Comparison of ENCODE assay signal across 8 cellular contexts in the genomic region with DNA sequence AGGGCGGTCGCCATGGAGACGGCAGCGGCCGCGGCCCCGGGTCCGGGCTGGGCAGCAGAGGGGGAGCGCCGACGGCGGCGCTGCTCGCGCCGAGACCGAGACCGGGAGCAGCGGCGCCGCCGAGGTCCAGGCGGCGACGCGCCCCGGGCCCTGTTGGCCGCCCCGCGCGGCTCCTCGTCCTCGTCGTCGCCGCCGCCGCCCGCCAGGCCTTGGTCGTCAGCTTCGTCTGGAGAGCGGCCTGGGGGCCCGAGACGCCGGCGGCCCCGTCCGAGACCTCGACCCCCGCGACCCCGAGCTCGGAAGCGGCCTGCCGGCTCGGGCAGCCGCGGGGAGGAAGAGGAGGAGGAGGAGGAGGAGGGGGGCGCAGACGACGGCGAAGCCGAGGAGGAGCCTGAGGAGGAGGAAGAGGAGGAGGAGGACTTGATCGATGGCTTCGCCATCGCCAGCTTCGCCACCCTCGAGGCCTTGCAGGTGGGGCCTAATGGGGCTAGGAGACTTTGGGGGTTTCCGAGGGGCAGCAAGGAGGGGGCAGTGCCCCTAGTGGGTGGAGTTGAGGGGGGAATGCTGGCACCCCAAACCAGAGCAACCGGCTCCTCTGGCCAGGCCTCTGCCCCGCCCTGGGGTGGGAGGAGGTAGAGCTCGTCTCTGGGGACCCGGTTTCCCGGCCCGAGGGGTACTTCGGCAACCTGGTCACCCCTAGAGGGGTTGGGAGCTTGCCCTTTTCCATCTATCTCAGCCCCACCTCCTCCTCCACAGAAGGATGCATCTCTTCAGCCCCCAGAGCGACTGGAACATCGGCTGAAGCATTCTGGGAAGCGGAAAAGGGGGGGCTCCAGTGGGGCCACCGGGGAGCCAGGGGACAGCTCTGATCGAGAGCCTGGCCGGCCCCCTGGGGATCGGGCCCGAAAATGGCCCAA. TPM values are rescaled to one million over a fixed set of nuclear protein-coding genes. Genes with fewer than 3 reads are reported as not detected.
DNase-seq lines count a peak whose midpoint lies in the region; ATAC-seq and TF ChIP-seq lines count a peak whose summit lies in the region.

No MANE protein-coding gene starts in this region.

- TF ChIP-seq CTCF in breast epithelium (IDR thresholded peaks at IDR 0.05) = peak in 1 of 3 donors; percentile 16

- H3K4me3 ChIP-seq in HAP-1 (peak overlapping the region; percentile 95), breast epithelium (peak overlapping the region; percentile 79 to 97 (median 85))

- peak overlapping the region; percentile 97 to 99 for H3K27ac ChIP-seq in breast epithelium

- peaks cover 10% of the 10 kb centered on the region for H3K36me3 Mint-ChIP-seq in T-helper 17 cell (ENCODE audit: low read depth)

- peaks cover 13% of the 10 kb centered on the region for H3K4me1 ChIP-seq in HAP-1
- H3K4me1 ChIP-seq in breast epithelium = peaks cover 5 to 25% of the 10 kb centered on the region in 2 donors

- DNase-seq in HAP-1 (ENCODE audit: low spot score in 2 of 2) (no peak), T-helper 17 cell (peak; percentile 30 to 51 (median 46)), breast epithelium (ENCODE audit: low spot score in 2 of 2) (peak in 1 of 2 donors; percentile 45), left colon (peak; percentile 55 to 56), NCI-H2029 (lab: John Stamatoyannopoulos, UW) (no peak), H4 (ENCODE audit: low spot score) (no peak), kidney glomerular epithelial cell (lab: John Stamatoyannopoulos, UW) (no peak)
- peak; percentile 39 for DNase-seq in stimulated activated CD8-positive, alpha-beta memory T cell treated with anti-CD3 and anti-CD28 coated beads, Interleukin-12 subunit alpha, Interleukin-12 subunit beta, amount 100 ng/mL, for 4 hours (ENCODE audit: low read depth)

- H3K4me1 Mint-ChIP-seq in T-helper 17 cell = peaks cover 48% of the 10 kb centered on the region

- intact Hi-C loops in breast epithelium (cut with DNase I; ENCODE audit: low total_unique reads) = no loop called here
- intact Hi-C loops in left colon (cut with DNase I, micrococcal nuclease) = no loop called here

- H3K27me3 Mint-ChIP-seq in T-helper 17 cell = no peaks in the 10 kb centered on the region

- in situ Hi-C loops in HAP-1 (cut with MboI; ENCODE audit: low sequenced_read_pairs) = no loop called here

- TF ChIP-seq POLR2A in breast epithelium (IDR thresholded peaks at IDR 0.05) = no peak

- H3K36me3 ChIP-seq in HAP-1 (replicated peaks) (peaks cover 52% of the 10 kb centered on the region), breast epithelium (peaks cover 4% of the 10 kb centered on the region)

- H3K9me3 ChIP-seq in HAP-1 (no peaks in the 10 kb centered on the region), T-helper 17 cell (ENCODE audit: control insufficient read depth, low read length, poor library complexity, severe bottlenecking) (no peaks in the 10 kb centered on the region), breast epithelium (no peaks in the 10 kb centered on the region)

- H3K27me3 ChIP-seq in HAP-1 (ENCODE audit: low read depth) (no peaks in the 10 kb centered on the region), breast epithelium (no peaks in the 10 kb centered on the region)

- H3K4me3 Mint-ChIP-seq in T-helper 17 cell = peak overlapping the region; percentile 97

- ATAC-seq in T-helper 17 cell = no peak
- ATAC-seq in left colon = no peak

- peak overlapping the region; percentile 96 for H3K27ac Mint-ChIP-seq in T-helper 17 cell

RNA-seq across cellular contexts. Expression of a gene that starts 1.5 kb away (rescaled TPM):
- 100 to 1,000 TPM; 217 to 246 TPM for total RNA-seq in T-helper 17 cell
- 10 to 100 TPM; 13.6 to 25.2 (median 17.7) TPM for total RNA-seq in breast epithelium
- total RNA-seq in left colon = 10 to 100 TPM; 71.8 to 78.8 TPM
- total RNA-seq in H4 (2014; rRNA removed; shearing (Covaris generic)) = 5.0 and 5.9 TPM in 2 replicates

RNA-seq across cellular contexts. Expression of a gene that starts 9.0 kb away (rescaled TPM):
- 10 to 100 TPM; 74.1 to 89.1 TPM for total RNA-seq in T-helper 17 cell
- total RNA-seq in breast epithelium = 10 to 100 TPM; 21.3 to 30.2 (median 26.9) TPM
- 10 to 100 TPM; 47.6 to 51.0 TPM for total RNA-seq in left colon
- 5.2 and 13.6 TPM in 2 replicates for total RNA-seq in H4 (2014; rRNA removed; shearing (Covaris generic))

RNA-seq across cellular contexts. Expression of a gene that starts 39.2 kb away (rescaled TPM):
- 10 to 100 TPM; 86.9 to 90.5 TPM for total RNA-seq in T-helper 17 cell
- 10 to 100 TPM; 19.0 to 24.9 (median 20.8) TPM for total RNA-seq in breast epithelium
- total RNA-seq in left colon = 10 to 100 TPM; 60.6 to 68.3 TPM
- 5.0 and 6.2 TPM in 2 replicates for total RNA-seq in H4 (2014; rRNA removed; shearing (Covaris generic))

RNA-seq across cellular contexts. Expression of a gene that starts 49.6 kb away (rescaled TPM):
- 10 to 100 TPM in 1 of 2 donors, 1 to 10 TPM in 1; 8.3 to 14.4 TPM for total RNA-seq in T-helper 17 cell
- total RNA-seq in breast epithelium = 10 to 100 TPM in 2 of 3 donors, 1 to 10 TPM in 1; 7.0 to 15.4 (median 12.8) TPM
- 1 to 10 TPM; 6.8 to 6.9 TPM for total RNA-seq in left colon
- total RNA-seq in H4 (2014; rRNA removed; shearing (Covaris generic)) = 9.6 TPM in 2 replicates

Comparison
In these comparisons a context has a peak if more than half of its experiments do, and no peak if none do; other contexts are left out.
1. DNase-seq: peak in T-helper 17 cell (3 of 3), left colon (2 of 2) and stimulated activated CD8-positive, alpha-beta memory T cell treated with anti-CD3 and anti-CD28 coated beads, Interleukin-12 subunit alpha, Interleukin-12 subunit beta, amount 100 ng/mL, for 4 hours (single experiment); none in HAP-1 (0 of 2), NCI-H2029 (single experiment), H4 (single experiment) and kidney glomerular epithelial cell (single experiment).